Comparison of ENCODE assay signal across 10 cellular contexts in genomic region chr4:145868637-145869409, GRCh38.
DNase-seq lines count a peak whose midpoint lies in the region; ATAC-seq, FAIRE-seq and TF ChIP-seq lines count a peak whose summit lies in the region.
"Had no signal": no experiment of that assay in that cellular context is flagged by ENCODE, and none has a peak within 500 bp of the region (broad histone marks: within the 10 kb centered on the region; RNA-seq: fewer than 3 reads in every experiment).

No MANE protein-coding gene starts in this region.

- DNase-seq in KG1 (lab: John Stamatoyannopoulos, UW) (no peak), NCI-H2227 treated with DMSO at 0.1 percent for 48 hours (lab: John Stamatoyannopoulos, UW) (no peak), dedifferentiated amniotic fluid mesenchymal stem cell (ENCODE audit: extremely low spot score) (no peak), brain microvascular endothelial cell (no peak)
- DNase-seq: stimulated activated naive CD4-positive, alpha-beta T cell treated with Interleukin-2 at 50 U/mL for 16 hours had no signal

- FAIRE-seq in islet of Langerhans (lab: Jason Lieb, UNC), result peak; percentile 72
- FAIRE-seq: colon had no signal

- in situ Hi-C loops in brain microvascular endothelial cell (cut with HindIII; ENCODE audit: low pct_ligation_motif_present, low sequenced_read_pairs), result no loop called here

- no peak for TF ChIP-seq CTCF in brain microvascular endothelial cell (IDR thresholded peaks at IDR 0.05; ENCODE audit: low read depth, low read length, missing control alignments)

- H3K27ac ChIP-seq in brain microvascular endothelial cell, result no peak overlapping the region

- H3K27me3 ChIP-seq in brain microvascular endothelial cell (replicated peaks), result no peaks in the 10 kb centered on the region

- peaks cover 2% of the 10 kb centered on the region for H3K36me3 ChIP-seq in brain microvascular endothelial cell (replicated peaks)

- peak; percentile 83 for ATAC-seq in GM18519 (IDR thresholded peaks at IDR 0.05; ENCODE audit: low FRiP score, unreplicated experiment)
- peak; percentile 47 for ATAC-seq in GM21825 (IDR thresholded peaks at IDR 0.05; ENCODE audit: unreplicated experiment)
- ATAC-seq in HG03571 (IDR thresholded peaks at IDR 0.05; ENCODE audit: unreplicated experiment), result peak; percentile 70

- no peak overlapping the region for H3K4me3 ChIP-seq in brain microvascular endothelial cell (ENCODE audit: low read depth, low read length)
